ENCODE assay signal across 17 cellular contexts in genomic region chr6:168530653-168531071, GRCh38.
DNase-seq lines count a peak whose midpoint lies in the region; ATAC-seq and TF ChIP-seq lines count a peak whose summit lies in the region.
"Had no signal": no experiment of that assay in that cellular context is flagged by ENCODE, and none has a peak within 500 bp of the region (broad histone marks: within the 10 kb centered on the region; RNA-seq: fewer than 3 reads in every experiment).

No MANE protein-coding gene starts in this region.

- H3K27ac Mint-ChIP-seq in GM23338 (no peak overlapping the region), mesothelial cell of epicardium (no peak overlapping the region)
- H3K27ac Mint-ChIP-seq: B cell; CD4-positive, alpha-beta T cell had no signal

- no peaks in the 10 kb centered on the region for H4K20me1 ChIP-seq in GM23338 (replicated peaks; ENCODE audit: insufficient read depth)

- H3K9me3 ChIP-seq in mucosa of descending colon = no peaks in the 10 kb centered on the region

- H2AFZ ChIP-seq in GM23338 = no peak overlapping the region

- H3K4me3 Mint-ChIP-seq in GM23338 = no peak overlapping the region
- H3K4me3 Mint-ChIP-seq in mesothelial cell of epicardium = no peak overlapping the region
- H3K4me3 Mint-ChIP-seq: B cell; CD4-positive, alpha-beta T cell had no signal

- H3K36me3 Mint-ChIP-seq in GM23338 (ENCODE audit: low read depth) (no peaks in the 10 kb centered on the region), mesothelial cell of epicardium (no peaks in the 10 kb centered on the region)

- H3F3A ChIP-seq in GM23338 (replicated peaks; ENCODE audit: low read depth) = no peaks in the 10 kb centered on the region

- DNase-seq in GM23338 (ENCODE audit: low spot score) (peak; percentile 49), NCI-H526 (lab: John Stamatoyannopoulos, UW) (peak; percentile 80 to 88), epithelial cell of proximal tubule (ENCODE audit: low read depth) (no peak), mucosa of descending colon (no peak), mesothelial cell of epicardium (ENCODE audit: low spot score in 2 of 2, unreplicated experiment in 2 of 2) (no peak), SHP77 treated with DMSO at 0.1 percent for 48 hours (lab: John Stamatoyannopoulos, UW) (no peak)
- DNase-seq: CD4-positive, alpha-beta T cell; NCI-H1048; NCI-H146; NCI-H226; NCI-H69; PC-3; Right ventricle myocardium superior had no signal

- H3K36me3 ChIP-seq in GM23338 (ENCODE audit: insufficient read depth) (no peaks in the 10 kb centered on the region), mucosa of descending colon (ENCODE audit: low read depth) (no peaks in the 10 kb centered on the region)

- peaks cover 4% of the 10 kb centered on the region for H3K27me3 Mint-ChIP-seq in GM23338 (ENCODE audit: insufficient read depth, low read depth, poor library complexity)
- no peaks in the 10 kb centered on the region for H3K27me3 Mint-ChIP-seq in mesothelial cell of epicardium (ENCODE audit: low read depth)
- H3K27me3 Mint-ChIP-seq: B cell; CD4-positive, alpha-beta T cell had no signal

- intact Hi-C loops in mucosa of descending colon (cut with DNase I, micrococcal nuclease) = no loop called here

- peaks cover 5% of the 10 kb centered on the region; the same call in 1 of the 3 replicates for H3K4me1 Mint-ChIP-seq in GM23338
- H3K4me1 Mint-ChIP-seq in mesothelial cell of epicardium = peaks cover 23% of the 10 kb centered on the region

- H3K9me2 ChIP-seq in GM23338 (ENCODE audit: insufficient read depth) = no peaks in the 10 kb centered on the region

- TF ChIP-seq CTCF in GM23338 (conservative IDR thresholded peaks at IDR 0.05; ENCODE audit: low read depth in 2 of 2) (no peak), epithelial cell of proximal tubule (conservative IDR thresholded peaks at IDR 0.05; ENCODE audit: low read depth, low read length) (peak; percentile 8), mucosa of descending colon (IDR thresholded peaks at IDR 0.05) (no peak), mesothelial cell of epicardium (IDR thresholded peaks at IDR 0.05; ENCODE audit: unreplicated experiment) (no peak)

- no peaks in the 10 kb centered on the region for H3K79me2 ChIP-seq in GM23338 (replicated peaks; ENCODE audit: insufficient read depth)

- no peaks in the 10 kb centered on the region for H3K4me1 ChIP-seq in GM23338 (ENCODE audit: insufficient read depth)
- no peaks in the 10 kb centered on the region for H3K4me1 ChIP-seq in mucosa of descending colon (ENCODE audit: low read depth)

- ATAC-seq in GM23338 = peak; percentile 70
- ATAC-seq in mucosa of descending colon = peak; percentile 10
- ATAC-seq in GM21723 (IDR thresholded peaks at IDR 0.05; ENCODE audit: unreplicated experiment) = no peak
- ATAC-seq: K562, PC-3 had no signal

- H3K4me2 ChIP-seq in GM23338 = no peak overlapping the region

- H3K4me3 ChIP-seq in GM23338 (no peak overlapping the region), epithelial cell of proximal tubule (ENCODE audit: low read depth, low read length) (no peak overlapping the region), mucosa of descending colon (no peak overlapping the region)
- H3K4me3 ChIP-seq: K562 had no signal

- no peaks in the 10 kb centered on the region for H3K27me3 ChIP-seq in GM23338 (ENCODE audit: insufficient read depth)

- H3K9me3 Mint-ChIP-seq in GM23338 = no peaks in the 10 kb centered on the region
- no peaks in the 10 kb centered on the region for H3K9me3 Mint-ChIP-seq in mesothelial cell of epicardium
- H3K9me3 Mint-ChIP-seq: CD4-positive, alpha-beta T cell had no signal

- no peak overlapping the region for H3K27ac ChIP-seq in GM23338 (ENCODE audit: low read depth)
- H3K27ac ChIP-seq: HL-60 had no signal

TF ChIP-seq in GM23338, 12 proteins besides CTCF, POLR2A, EP300 and RAD21:
- no peak for TF ChIP-seq JUNB (IDR thresholded peaks at IDR 0.05; ENCODE audit: unreplicated experiment)
- no peak for TF ChIP-seq ZNF331 (CRISPR knock-in tag; IDR thresholded peaks at IDR 0.05; ENCODE audit: low read depth)
- no peak for TF ChIP-seq ZNF114 (CRISPR knock-in tag; IDR thresholded peaks at IDR 0.05)

Comparison
In these comparisons a context has a peak if more than half of its experiments do, and no peak if none do; other contexts are left out.
1. DNase-seq: peak in GM23338 (single experiment) and NCI-H526 (2 of 2); none in epithelial cell of proximal tubule (single experiment), mucosa of descending colon (0 of 3), mesothelial cell of epicardium (0 of 2) and SHP77 treated with DMSO at 0.1 percent for 48 hours (single experiment).